ENCODE assay signal across 8 cellular contexts in the genomic region with DNA sequence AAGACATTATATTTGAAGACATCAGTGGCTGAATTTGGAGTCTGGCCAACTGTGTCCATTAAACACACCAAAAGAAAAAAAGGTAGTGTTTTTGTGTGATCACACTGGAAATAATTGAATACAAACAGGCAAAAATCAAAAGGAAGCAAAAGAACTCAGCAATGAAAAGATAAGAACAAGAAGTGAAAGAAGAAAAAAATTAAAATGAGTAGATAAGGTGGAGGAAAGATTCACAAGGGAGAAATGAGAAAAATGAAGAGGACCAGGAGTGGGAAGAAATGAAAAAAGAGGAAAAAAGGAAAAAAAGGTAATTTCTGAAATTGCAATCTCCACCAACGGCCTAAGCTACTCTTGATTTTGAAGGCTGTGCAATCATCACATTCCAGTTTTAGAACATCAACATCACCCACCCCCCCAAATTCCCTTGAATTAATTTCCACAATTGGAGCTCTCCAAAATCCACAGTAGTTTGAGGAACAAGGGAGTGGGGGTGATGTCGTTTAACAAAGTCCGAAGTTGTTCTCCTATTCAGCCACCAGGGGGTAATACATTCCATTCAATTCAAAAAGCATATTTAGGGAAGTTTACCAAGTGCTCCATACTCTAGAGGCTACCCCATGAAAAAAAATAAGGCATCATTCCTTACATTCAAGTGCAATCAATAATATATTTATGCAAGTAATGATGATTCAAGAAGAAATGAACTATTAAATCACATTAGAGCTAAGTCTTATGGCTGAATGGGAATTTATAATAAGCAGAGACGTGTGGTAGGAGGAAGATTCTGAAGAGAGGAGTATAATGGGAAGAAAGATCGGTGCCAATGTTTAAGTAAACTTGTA. TPM values are rescaled to one million over a fixed set of nuclear protein-coding genes. Genes with fewer than 3 reads are reported as not detected.
DNase-seq lines count a peak whose midpoint lies in the region; TF ChIP-seq lines count a peak whose summit lies in the region.

No MANE protein-coding gene starts in this region.

- H3K4me3 ChIP-seq in GM12875 (ENCODE audit: low read depth, low read length), result no peak overlapping the region
- no peak overlapping the region for H3K4me3 ChIP-seq in NB4 (ENCODE audit: low read depth, low read length)
- no peak overlapping the region for H3K4me3 ChIP-seq in adrenal gland
- no peak overlapping the region for H3K4me3 ChIP-seq in left ventricle myocardium inferior
- H3K4me3 ChIP-seq in spleen, result no peak overlapping the region

- no peaks in the 10 kb centered on the region for H3K27me3 ChIP-seq in adrenal gland
- H3K27me3 ChIP-seq in left ventricle myocardium inferior (ENCODE audit: low read depth), result no peaks in the 10 kb centered on the region
- H3K27me3 ChIP-seq in spleen (replicated peaks in 1 of 7), result no peaks in the 10 kb centered on the region

- intact Hi-C loops in adrenal gland (cut with DNase I) (loop anchor here (5.0 kb wide), 2 partner anchors 123 to 128 kb away; no protein-coding TSS in a partner anchor), left ventricle myocardium inferior (cut with micrococcal nuclease) (loop anchor here (2.0 kb wide), 1 partner anchor 126 kb away; no protein-coding TSS in a partner anchor), spleen (cut with DNase I; ENCODE audit: low total_unique reads) (loop anchor here (2.0 kb wide), 1 partner anchor 126 kb away; no protein-coding TSS in a partner anchor)

- 46 to 50% (median 47%) methylated on average over 5 of the region's 5 CpGs for WGBS in adrenal gland, 4 donors
- WGBS in spleen, 5 donors, result 47 to 53% (median 50%) methylated on average over 5 of the region's 5 CpGs

- H3K36me3 ChIP-seq in adrenal gland (replicated peaks in 1 of 2) (no peaks in the 10 kb centered on the region), left ventricle myocardium inferior (no peaks in the 10 kb centered on the region), spleen (no peaks in the 10 kb centered on the region)

- no peak overlapping the region for H3K27ac ChIP-seq in adrenal gland
- no peak overlapping the region for H3K27ac ChIP-seq in left ventricle myocardium inferior (replicated peaks)
- no peak overlapping the region for H3K27ac ChIP-seq in spleen

- DNase-seq in AG08395 (ENCODE audit: low spot score) (peak; percentile 68), NB4 (ENCODE audit: low read depth) (peak; percentile 58), adrenal gland (peak in 1 of 7 donors; percentile 13), left ventricle myocardium inferior (no peak), spleen (no peak), NCI-H2081 treated with DMSO at 0.1 percent for 48 hours (lab: John Stamatoyannopoulos, UW) (no peak)
- DNase-seq in activated CD4-positive, alpha-beta T cell treated with anti-CD3 and anti-CD28 coated beads for 48 hours, result no peak

- H3K4me1 ChIP-seq in adrenal gland (replicated peaks in 1 of 2) (no peaks in the 10 kb centered on the region), left ventricle myocardium inferior (no peaks in the 10 kb centered on the region), spleen (peaks cover 0 to 11% (median 0%) of the 10 kb centered on the region in 6 donors)

- H3K9me3 ChIP-seq in adrenal gland (replicated peaks in 1 of 3) (no peaks in the 10 kb centered on the region), left ventricle myocardium inferior (replicated peaks) (no peaks in the 10 kb centered on the region), spleen (peaks cover 0 to 2% (median 0%) of the 10 kb centered on the region in 8 donors)

- no peak for TF ChIP-seq POLR2A in NB4 (IDR thresholded peaks at IDR 0.05; ENCODE audit: extremely low read depth, insufficient read length)
- TF ChIP-seq POLR2A in adrenal gland (IDR thresholded peaks at IDR 0.05), result no peak
- no peak for TF ChIP-seq POLR2A in spleen (IDR thresholded peaks at IDR 0.05)

- TF ChIP-seq CTCF in GM12875 (IDR thresholded peaks at IDR 0.05; ENCODE audit: borderline replicate concordance, insufficient read depth, low read depth, low read length), result peak; percentile 49; the same call in 1 of the 2 replicates
- TF ChIP-seq CTCF in NB4 (IDR thresholded peaks at IDR 0.05; ENCODE audit: low read depth, low read length), result peak; percentile 50
- TF ChIP-seq CTCF in adrenal gland (IDR thresholded peaks at IDR 0.05), result peak; percentile 69 to 90 (median 82)
- peak; percentile 78 for TF ChIP-seq CTCF in left ventricle myocardium inferior (IDR thresholded peaks at IDR 0.05; ENCODE audit: borderline replicate concordance)
- peak; percentile 41 to 78 (median 71) for TF ChIP-seq CTCF in spleen (IDR thresholded peaks at IDR 0.05 in 8 of 11, conservative IDR thresholded peaks at IDR 0.05 in 3 of 11)

RNA-seq across cellular contexts. Expression of a gene that starts 37.4 kb away (rescaled TPM):
- total RNA-seq in adrenal gland (1 to 10 TPM in 2 of 8 donors, under 1 TPM in 6; 0.18 to 1.1 (median 0.40) TPM), left ventricle myocardium inferior (0.08 TPM), spleen (1 to 10 TPM; 3.1 to 9.5 (median 5.6) TPM)
- polyA plus RNA-seq in adrenal gland (under 1 TPM; 0.10 to 0.71 (median 0.16) TPM), spleen (1 to 10 TPM; 1.3 to 1.6 (median 1.6) TPM)

RNA-seq across cellular contexts. Expression of a gene that starts 37.9 kb away (rescaled TPM):
- total RNA-seq in adrenal gland (10 to 100 TPM in 5 of 8 donors, 1 to 10 TPM in 3; 7.6 to 55.6 (median 13.1) TPM), left ventricle myocardium inferior (6.4 TPM), spleen (10 to 100 TPM; 38.4 to 95.1 (median 70.9) TPM)
- polyA plus RNA-seq in adrenal gland (1 to 10 TPM; 2.0 to 9.6 (median 2.2) TPM), spleen (1 to 10 TPM; 3.8 to 5.3 (median 4.2) TPM)

Comparison
In these comparisons a context has a peak if more than half of its experiments do, and no peak if none do; other contexts are left out.
1. DNase-seq: peak in AG08395 (single experiment) and NB4 (single experiment); none in left ventricle myocardium inferior (single experiment), spleen (single experiment), activated CD4-positive, alpha-beta T cell treated with anti-CD3 and anti-CD28 coated beads for 48 hours (single experiment) and NCI-H2081 treated with DMSO at 0.1 percent for 48 hours (single experiment).
2. Peak in every context shown above with its lines, with median percentiles within 50 percentile points of each other: CTCF ChIP-seq.